Comparison of ENCODE assay signal across 8 cellular contexts in the genomic region with DNA sequence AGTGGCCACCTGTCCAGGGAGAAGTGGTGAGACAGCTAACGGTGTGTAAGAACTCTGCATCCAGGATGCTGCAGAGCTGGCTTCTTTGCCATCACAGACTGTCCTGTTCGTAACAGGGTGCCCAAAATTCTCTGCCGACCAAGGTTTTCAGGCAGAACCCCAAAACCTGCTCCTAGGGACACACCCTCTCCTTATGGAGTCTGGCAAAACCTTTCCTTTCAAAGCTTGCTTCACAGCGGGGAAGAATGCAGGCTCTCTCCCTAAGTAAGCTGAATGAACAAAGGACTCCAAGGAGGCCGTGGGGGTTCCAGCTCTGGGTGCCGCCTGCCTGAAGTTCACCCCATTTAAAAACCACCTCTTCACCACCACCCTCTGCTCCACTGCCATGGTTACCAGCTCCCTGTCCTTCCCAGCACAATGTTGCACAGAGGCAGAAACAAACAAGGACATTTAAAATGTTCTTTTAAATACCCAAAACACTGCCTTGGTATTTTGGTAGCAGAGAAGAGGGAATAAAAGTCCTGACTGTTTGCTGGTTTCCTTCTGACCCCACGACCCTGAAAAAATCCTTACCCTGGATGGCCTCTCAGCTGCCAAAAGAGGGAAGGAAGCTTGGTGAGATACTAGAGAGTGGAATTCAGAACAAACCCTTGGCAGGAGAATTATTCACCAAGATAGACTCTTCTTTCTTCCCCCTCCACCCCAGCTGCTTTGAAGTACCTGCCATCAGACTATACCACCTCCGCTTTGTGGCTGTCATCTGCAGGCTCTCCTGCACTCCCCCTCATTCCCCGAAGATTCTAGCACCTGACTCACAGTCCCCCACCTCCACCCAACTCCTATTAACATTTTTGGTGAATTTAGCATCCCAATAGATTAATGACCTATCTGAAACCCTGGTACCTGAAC. TPM values are rescaled to one million over a fixed set of nuclear protein-coding genes. Genes with fewer than 3 reads are reported as not detected.
A peak's percentile ranks its signal among the peaks of the same experiment; 100 is the strongest.
DNase-seq lines count a peak whose midpoint lies in the region; ATAC-seq and TF ChIP-seq lines count a peak whose summit lies in the region.

No MANE protein-coding gene starts in this region.

- H3K27me3 Mint-ChIP-seq in GM23338 (ENCODE audit: insufficient read depth, low read depth, poor library complexity) (peaks cover 22% of the 10 kb centered on the region), MCF 10A (ENCODE audit: insufficient read depth, unreplicated experiment) (no peaks in the 10 kb centered on the region)

- intact Hi-C loops in MCF 10A (cut with micrococcal nuclease), result loop anchor here (2.0 kb wide), 1 partner anchor 15 kb away; no protein-coding TSS in a partner anchor
- intact Hi-C loops in right lobe of liver (cut with DNase I), result loop anchor here (2.0 to 10.0 kb wide), 2 partner anchors 59 to 63 kb away; no protein-coding TSS in a partner anchor

- 40% methylated on average over 5 of the region's 9 CpGs for WGBS in right lobe of liver (ENCODE audit: insufficient coverage, low coverage, low lambda C conversion rate, missing lambda C conversion rate)

- no peaks in the 10 kb centered on the region; the same call in 2 of the 3 replicates for H3K9me3 Mint-ChIP-seq in GM23338
- no peaks in the 10 kb centered on the region for H3K9me3 Mint-ChIP-seq in MCF 10A (ENCODE audit: unreplicated experiment)

- ATAC-seq in GM23338 (peak; percentile 1; the same call in 2 of the 3 replicates), right lobe of liver (no peak), HG02885 (IDR thresholded peaks at IDR 0.05; ENCODE audit: poor library complexity, unreplicated experiment) (no peak)

- TF ChIP-seq CTCF in GM23338 (conservative IDR thresholded peaks at IDR 0.05; ENCODE audit: low read depth in 2 of 2) (no peak), RWPE1 (conservative IDR thresholded peaks at IDR 0.05; ENCODE audit: low read depth) (no peak), MCF 10A (IDR thresholded peaks at IDR 0.05; ENCODE audit: unreplicated experiment) (no peak), right lobe of liver (IDR thresholded peaks at IDR 0.05) (no peak)

- POLR2A ChIA-PET in RWPE1 (lab: Yijun Ruan, JAX; ENCODE audit: low non-redundant PET), result interaction anchor here (0.6 to 1.3 kb wide), 5 partner anchors 14 to 366 kb away, joined by 3 to 5 read pairs (median 4); no protein-coding TSS in a partner anchor
- POLR2A ChIA-PET in MCF 10A (lab: Yijun Ruan, JAX), result interaction anchor here (0.7 to 8.9 kb wide), 29 partner anchors 9 to 1617 kb away, joined by 3 to 213 read pairs (median 5); a partner anchor contains a TSS

- CTCF ChIA-PET in RWPE1 (lab: Yijun Ruan, JAX) (interaction anchor here (0.7 to 1.8 kb wide), 4 partner anchors 64 to 181 kb away, joined by 3 to 7 read pairs (median 4); no protein-coding TSS in a partner anchor), MCF 10A (lab: Yijun Ruan, JAX) (interaction anchor here (0.6 to 5.7 kb wide), 15 partner anchors 9 to 920 kb away, joined by 3 to 56 read pairs (median 4); no protein-coding TSS in a partner anchor)

- H2AFZ ChIP-seq in GM23338, result peak overlapping the region; percentile 98

- H3K27ac Mint-ChIP-seq in GM23338, result no peak overlapping the region
- peak overlapping the region; percentile 99 for H3K27ac Mint-ChIP-seq in MCF 10A (ENCODE audit: low read depth, unreplicated experiment)

- H3K9me3 ChIP-seq in right lobe of liver (no peaks in the 10 kb centered on the region), MG63 (no peaks in the 10 kb centered on the region)

- no TSS peak for BruUV-seq in MCF 10A (replicated peaks; lab: Mats Ljungman, UMichigan)

- H4K20me1 ChIP-seq in GM23338 (replicated peaks; ENCODE audit: insufficient read depth), result no peaks in the 10 kb centered on the region

- H3K4me1 ChIP-seq in GM23338 (ENCODE audit: insufficient read depth) (peaks cover 19% of the 10 kb centered on the region), right lobe of liver (peaks cover 0 to 35% (median 14%) of the 10 kb centered on the region in 4 donors)

- H3K9me2 ChIP-seq in GM23338 (ENCODE audit: insufficient read depth), result no peaks in the 10 kb centered on the region

- H3K4me3 ChIP-seq in GM23338 (peak overlapping the region; percentile 84), right lobe of liver (peak overlapping the region in 2 of 3 donors; percentile 62 to 66), MG63 (no peak overlapping the region)

- H3K4me1 Mint-ChIP-seq in GM23338, result peaks cover 20% of the 10 kb centered on the region
- peaks cover 24% of the 10 kb centered on the region for H3K4me1 Mint-ChIP-seq in MCF 10A (ENCODE audit: insufficient read depth, unreplicated experiment)

- no peak for TF ChIP-seq POLR2A in right lobe of liver (IDR thresholded peaks at IDR 0.05)

- H3K27ac ChIP-seq in GM23338 (ENCODE audit: low read depth) (no peak overlapping the region), RWPE1 (peak overlapping the region; percentile 100), right lobe of liver (peak overlapping the region; percentile 97 to 100 (median 100))

- H3K4me2 ChIP-seq in GM23338, result peak overlapping the region; percentile 98

- no peaks in the 10 kb centered on the region for H3K36me3 ChIP-seq in GM23338 (ENCODE audit: insufficient read depth)
- no peaks in the 10 kb centered on the region for H3K36me3 ChIP-seq in right lobe of liver
- no peaks in the 10 kb centered on the region for H3K36me3 ChIP-seq in MG63

- H3K4me3 Mint-ChIP-seq in GM23338 (peak overlapping the region; percentile 92), MCF 10A (ENCODE audit: unreplicated experiment) (peak overlapping the region; percentile 75)

- peaks cover 50% of the 10 kb centered on the region for H3K27me3 ChIP-seq in GM23338 (ENCODE audit: insufficient read depth)
- H3K27me3 ChIP-seq in right lobe of liver, result no peaks in the 10 kb centered on the region
- no peaks in the 10 kb centered on the region for H3K27me3 ChIP-seq in MG63

- H3K79me2 ChIP-seq in GM23338 (replicated peaks; ENCODE audit: insufficient read depth), result no peaks in the 10 kb centered on the region

- H3F3A ChIP-seq in GM23338 (replicated peaks; ENCODE audit: low read depth), result no peaks in the 10 kb centered on the region

- H3K36me3 Mint-ChIP-seq in GM23338 (ENCODE audit: low read depth) (no peaks in the 10 kb centered on the region), MCF 10A (ENCODE audit: insufficient read depth, unreplicated experiment) (no peaks in the 10 kb centered on the region)

- DNase-seq in GM23338 (ENCODE audit: low spot score), result peak; percentile 41
- no peak for DNase-seq in RWPE1 (ENCODE audit: low spot score)
- DNase-seq in MCF 10A (ENCODE audit: unreplicated experiment), result no peak
- DNase-seq in right lobe of liver, result no peak
- peak; percentile 63 to 68 for DNase-seq in stimulated activated CD8-positive, alpha-beta memory T cell treated with anti-CD3 and anti-CD28 coated beads, Interleukin-7, amount 100 ng/mL, for 4 hours (ENCODE audit: low read depth in 2 of 2)
- no peak for DNase-seq in NCI-H1436 treated with DMSO at 0.1 percent for 48 hours (lab: John Stamatoyannopoulos, UW)
- no peak for DNase-seq in MG63

TF ChIP-seq in GM23338, 12 proteins besides CTCF, POLR2A, EP300 and RAD21 (continues in another document):
- TF ChIP-seq JUNB (IDR thresholded peaks at IDR 0.05; ENCODE audit: unreplicated experiment) (no peak), ZNF331 (CRISPR knock-in tag; IDR thresholded peaks at IDR 0.05; ENCODE audit: low read depth) (no peak), ZNF114 (CRISPR knock-in tag; IDR thresholded peaks at IDR 0.05) (no peak), CREB1 (CRISPR knock-in tag; IDR thresholded peaks at IDR 0.05; ENCODE audit: low read depth) (no peak)
- TF ChIP-seq, protein P1, sequence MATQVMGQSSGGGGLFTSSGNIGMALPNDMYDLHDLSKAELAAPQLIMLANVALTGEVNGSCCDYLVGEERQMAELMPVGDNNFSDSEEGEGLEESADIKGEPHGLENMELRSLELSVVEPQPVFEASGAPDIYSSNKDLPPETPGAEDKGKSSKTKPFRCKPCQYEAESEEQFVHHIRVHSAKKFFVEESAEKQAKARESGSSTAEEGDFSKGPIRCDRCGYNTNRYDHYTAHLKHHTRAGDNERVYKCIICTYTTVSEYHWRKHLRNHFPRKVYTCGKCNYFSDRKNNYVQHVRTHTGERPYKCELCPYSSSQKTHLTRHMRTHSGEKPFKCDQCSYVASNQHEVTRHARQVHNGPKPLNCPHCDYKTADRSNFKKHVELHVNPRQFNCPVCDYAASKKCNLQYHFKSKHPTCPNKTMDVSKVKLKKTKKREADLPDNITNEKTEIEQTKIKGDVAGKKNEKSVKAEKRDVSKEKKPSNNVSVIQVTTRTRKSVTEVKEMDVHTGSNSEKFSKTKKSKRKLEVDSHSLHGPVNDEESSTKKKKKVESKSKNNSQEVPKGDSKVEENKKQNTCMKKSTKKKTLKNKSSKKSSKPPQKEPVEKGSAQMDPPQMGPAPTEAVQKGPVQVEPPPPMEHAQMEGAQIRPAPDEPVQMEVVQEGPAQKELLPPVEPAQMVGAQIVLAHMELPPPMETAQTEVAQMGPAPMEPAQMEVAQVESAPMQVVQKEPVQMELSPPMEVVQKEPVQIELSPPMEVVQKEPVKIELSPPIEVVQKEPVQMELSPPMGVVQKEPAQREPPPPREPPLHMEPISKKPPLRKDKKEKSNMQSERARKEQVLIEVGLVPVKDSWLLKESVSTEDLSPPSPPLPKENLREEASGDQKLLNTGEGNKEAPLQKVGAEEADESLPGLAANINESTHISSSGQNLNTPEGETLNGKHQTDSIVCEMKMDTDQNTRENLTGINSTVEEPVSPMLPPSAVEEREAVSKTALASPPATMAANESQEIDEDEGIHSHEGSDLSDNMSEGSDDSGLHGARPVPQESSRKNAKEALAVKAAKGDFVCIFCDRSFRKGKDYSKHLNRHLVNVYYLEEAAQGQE (IDR thresholded peaks at IDR 0.05; ENCODE audit: unreplicated experiment), result no peak
- TF ChIP-seq, protein P2, sequence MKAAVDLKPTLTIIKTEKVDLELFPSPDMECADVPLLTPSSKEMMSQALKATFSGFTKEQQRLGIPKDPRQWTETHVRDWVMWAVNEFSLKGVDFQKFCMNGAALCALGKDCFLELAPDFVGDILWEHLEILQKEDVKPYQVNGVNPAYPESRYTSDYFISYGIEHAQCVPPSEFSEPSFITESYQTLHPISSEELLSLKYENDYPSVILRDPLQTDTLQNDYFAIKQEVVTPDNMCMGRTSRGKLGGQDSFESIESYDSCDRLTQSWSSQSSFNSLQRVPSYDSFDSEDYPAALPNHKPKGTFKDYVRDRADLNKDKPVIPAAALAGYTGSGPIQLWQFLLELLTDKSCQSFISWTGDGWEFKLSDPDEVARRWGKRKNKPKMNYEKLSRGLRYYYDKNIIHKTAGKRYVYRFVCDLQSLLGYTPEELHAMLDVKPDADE (IDR thresholded peaks at IDR 0.05), result no peak

RNA-seq across cellular contexts. Expression of a gene that starts 7.1 kb away (rescaled TPM):
- total RNA-seq in GM23338 (2014; rRNA removed; shearing (Covaris generic)), result 0.82 and 1.5 TPM in 2 replicates
- polyA plus RNA-seq in GM23338 (2016; fragmentation: Nextera tagmentation; extraction: Ambion mirVana), result 0.45 and 0.58 TPM in 2 replicates
- total RNA-seq in MCF 10A (2022) (5.9 and 8.9 TPM in 2 replicates), right lobe of liver (10 to 100 TPM in 5 of 6 experiments, 1 to 10 TPM in 1; 8.7 to 74.7 (median 32.3) TPM)
- 2.1 and 5.5 TPM in 2 replicates for total RNA-seq in MG63 (2014; rRNA removed; shearing (Covaris generic); ENCODE audit: low replicate concordance)

Comparison
In these comparisons a context has a peak if more than half of its experiments do, and no peak if none do; other contexts are left out.
1. DNase-seq: peak in GM23338 (single experiment) and stimulated activated CD8-positive, alpha-beta memory T cell treated with anti-CD3 and anti-CD28 coated beads, Interleukin-7, amount 100 ng/mL, for 4 hours (2 of 2); none in RWPE1 (single experiment), MCF 10A (single experiment), right lobe of liver (0 of 3), NCI-H1436 treated with DMSO at 0.1 percent for 48 hours (single experiment) and MG63 (single experiment).